21 cellular contexts compared by ENCODE assay signal in genomic region chr12:70783455-70783854, GRCh38.
"Had no signal": no experiment of that assay in that cellular context is flagged by ENCODE, and none has a peak within 500 bp of the region (broad histone marks: within the 10 kb centered on the region; RNA-seq: fewer than 3 reads in every experiment).

No MANE protein-coding gene starts in this region.

- H3K36me3 ChIP-seq: esophagus squamous epithelium, gastrocnemius medialis, heart right ventricle, left lung, lower lobe of right lung had no signal

- H3K9me3 ChIP-seq: esophagus squamous epithelium, gastrocnemius medialis, heart right ventricle, left lung, lower lobe of right lung had no signal

- ATAC-seq: gastrocnemius medialis, heart right ventricle, left cardiac atrium, left lung, left ventricle myocardium superior had no signal

- H3K4me1 ChIP-seq: esophagus squamous epithelium, gastrocnemius medialis, heart right ventricle, left lung, lower lobe of right lung had no signal

- H3K4me3 ChIP-seq: coronary artery, dorsolateral prefrontal cortex, esophagus squamous epithelium, gastrocnemius medialis, heart right ventricle, left lung, lower lobe of right lung had no signal

- H3K27me3 ChIP-seq: dorsolateral prefrontal cortex, esophagus squamous epithelium, gastrocnemius medialis, heart right ventricle, left lung had no signal

- DNase-seq: dermis blood vessel endothelial cell; effector CD4-positive, alpha-beta T cell; effector memory CD4-positive, alpha-beta T cell; erythroblast; esophagus squamous epithelium; foreskin fibroblast; foreskin melanocyte; gastrocnemius medialis; glutamatergic neuron; head of caudate nucleus; heart right ventricle; hippocampal formation; left cardiac atrium; left ventricle myocardium superior; lower lobe of right lung; mesendoderm; midbrain had no signal

- H3K27ac ChIP-seq: coronary artery, dorsolateral prefrontal cortex, epithelial cell of prostate, esophagus squamous epithelium, gastrocnemius medialis, heart right ventricle, left lung, lower lobe of right lung had no signal
